Comparison of ENCODE assay signal across 1 cellular context in genomic region chr10:34933676-34934075, GRCh38.
A peak's percentile ranks its signal among the peaks of the same experiment; 100 is the strongest.
TF ChIP-seq lines count a peak whose summit lies in the region.

No MANE protein-coding gene starts in this region.

TF ChIP-seq in HepG2, 621 proteins besides CTCF, POLR2A, EP300 and RAD21 (continued from another document):
- TF ChIP-seq DZIP1 (CRISPR knock-in tag; IDR thresholded peaks at IDR 0.05) (no peak), TFDP2 (CRISPR knock-in tag; IDR thresholded peaks at IDR 0.05) (peak; percentile 53; the same call in 1 of the 2 replicates)
